30 cellular contexts compared by ENCODE assay signal in the genomic region with DNA sequence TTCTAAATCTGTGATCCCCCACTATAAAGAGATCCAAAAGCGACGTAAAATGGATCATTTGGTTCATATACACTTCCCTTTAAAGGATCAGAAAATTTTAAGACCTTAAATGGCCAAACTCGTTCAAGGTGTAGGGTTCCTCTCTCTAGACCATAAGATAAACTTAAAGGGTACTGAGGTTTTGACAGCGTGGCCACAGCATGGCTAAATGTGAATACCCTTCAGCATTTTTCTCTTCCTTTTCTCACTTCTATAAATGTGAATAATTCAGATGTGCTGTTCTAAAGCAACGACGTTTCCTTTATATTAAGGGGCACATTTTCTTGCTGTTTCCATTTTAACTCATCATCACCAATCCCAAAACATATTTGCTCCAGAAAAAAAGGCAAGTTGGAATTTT.
"Had no signal": no experiment of that assay in that cellular context is flagged by ENCODE, and none has a peak within 500 bp of the region (broad histone marks: within the 10 kb centered on the region; RNA-seq: fewer than 3 reads in every experiment).

No MANE protein-coding gene starts in this region.

- H3K36me3 ChIP-seq: brain microvascular endothelial cell, WERI-Rb-1 had no signal

- H3K27me3 ChIP-seq: brain microvascular endothelial cell had no signal

- H3K27me3 Mint-ChIP-seq: activated naive CD8-positive, alpha-beta T cell; activated naive CD8-positive, alpha-beta T cell treated with anti-CD3 and anti-CD28 coated beads, Interleukin-2, amount 50 U/mL, for 24 hours had no signal

- H3K27ac Mint-ChIP-seq: activated CD4-positive, alpha-beta memory T cell treated with anti-CD3 and anti-CD28 coated beads, Interleukin-2, amount 10 ng/mL, durations not matched to agents 7 days and 5 days; activated CD8-positive, alpha-beta memory T cell treated with anti-CD3 and anti-CD28 coated beads, Interleukin-2, amount 10 ng/mL, durations not matched to agents 7 days and 5 days; activated naive CD4-positive, alpha-beta T cell treated with anti-CD3 and anti-CD28 coated beads, Interleukin-2, amount 10 ng/mL, durations not matched to agents 7 days and 5 days; activated naive CD8-positive, alpha-beta T cell; activated naive CD8-positive, alpha-beta T cell treated with anti-CD3 and anti-CD28 coated beads, Interleukin-2, amount 50 U/mL, for 24 hours had no signal

- DNase-seq: activated CD4-positive, alpha-beta memory T cell treated with anti-CD3 and anti-CD28 coated beads, Interleukin-2, amount 10 ng/mL, durations not matched to agents 7 days and 5 days; activated CD4-positive, alpha-beta T cell treated with anti-CD3 and anti-CD28 coated beads for 1 hour; activated CD4-positive, alpha-beta T cell treated with anti-CD3 and anti-CD28 coated beads for 48 hours; activated CD4-positive, CD25-positive, alpha-beta regulatory T cell; activated CD8-positive, alpha-beta memory T cell treated with anti-CD3 and anti-CD28 coated beads for 24 hours; activated CD8-positive, alpha-beta memory T cell treated with anti-CD3 and anti-CD28 coated beads, Interleukin-2, amount 10 ng/mL, durations not matched to agents 7 days and 5 days; activated CD8-positive, alpha-beta memory T cell treated with anti-CD3 and anti-CD28 coated beads, Interleukin-2, amount 50 U/mL, for 48 hours; activated effector memory CD4-positive, alpha-beta T cell treated with Interleukin-2 at 50 U/mL for 16 hours; activated naive CD4-positive, alpha-beta T cell treated with anti-CD3 and anti-CD28 coated beads, Interleukin-2, amount 10 ng/mL, durations not matched to agents 7 days and 5 days; activated naive CD8-positive, alpha-beta T cell treated with anti-CD3 and anti-CD28 coated beads, Interleukin-2, amount 50 U/mL, for 24 hours; activated T-cell treated with anti-CD3 and anti-CD28 coated beads, Interleukin-2, amount 50 U/mL, for 48 hours; aorta; brain microvascular endothelial cell; central memory CD4-positive, alpha-beta T cell; Karpas-422; NCI-H1092; NCI-H1436 treated with DMSO at 0.1 percent for 48 hours; NCI-H1694 treated with DMSO at 0.1 percent for 48 hours; NCI-H2029; NCI-H345; NCI-H524 treated with DMSO at 0.1 percent for 48 hours; NK-92 treated with Interleukin-12 subunit alpha and Interleukin-12 subunit beta, amount 100 ng/mL, for 24 hours; OCI-M1; Right ventricle myocardium superior; SW 1271; T-helper 1 cell; T-helper 2 cell; T-helper 9 cell; WERI-Rb-1 had no signal

- H3K36me3 Mint-ChIP-seq: activated CD8-positive, alpha-beta memory T cell treated with anti-CD3 and anti-CD28 coated beads, Interleukin-2, amount 10 ng/mL, durations not matched to agents 7 days and 5 days; activated naive CD8-positive, alpha-beta T cell had no signal

- H3K4me3 Mint-ChIP-seq: activated CD4-positive, alpha-beta memory T cell treated with anti-CD3 and anti-CD28 coated beads, Interleukin-2, amount 10 ng/mL, durations not matched to agents 7 days and 5 days; activated CD8-positive, alpha-beta memory T cell treated with anti-CD3 and anti-CD28 coated beads, Interleukin-2, amount 10 ng/mL, durations not matched to agents 7 days and 5 days; activated naive CD4-positive, alpha-beta T cell treated with anti-CD3 and anti-CD28 coated beads, Interleukin-2, amount 10 ng/mL, durations not matched to agents 7 days and 5 days; activated naive CD8-positive, alpha-beta T cell; activated naive CD8-positive, alpha-beta T cell treated with anti-CD3 and anti-CD28 coated beads, Interleukin-2, amount 50 U/mL, for 24 hours had no signal

- H3K27ac ChIP-seq: brain microvascular endothelial cell, WERI-Rb-1 had no signal

- ATAC-seq: activated CD8-positive, alpha-beta memory T cell treated with anti-CD3 and anti-CD28 coated beads, Interleukin-2, amount 10 ng/mL, durations not matched to agents 7 days and 5 days; activated naive CD8-positive, alpha-beta T cell treated with anti-CD3 and anti-CD28 coated beads, Interleukin-2, amount 50 U/mL, for 24 hours had no signal

- H3K9me3 Mint-ChIP-seq: activated CD4-positive, alpha-beta memory T cell treated with anti-CD3 and anti-CD28 coated beads, Interleukin-2, amount 10 ng/mL, durations not matched to agents 7 days and 5 days; activated naive CD4-positive, alpha-beta T cell treated with anti-CD3 and anti-CD28 coated beads, Interleukin-2, amount 10 ng/mL, durations not matched to agents 7 days and 5 days; activated naive CD8-positive, alpha-beta T cell treated with anti-CD3 and anti-CD28 coated beads, Interleukin-2, amount 50 U/mL, for 24 hours had no signal
